ENCODE assay signal across 21 cellular contexts in genomic region chr1:155077346-155077745, GRCh38. TPM values are rescaled to one million over a fixed set of nuclear protein-coding genes. Genes with fewer than 3 reads are reported as not detected.
DNase-seq lines count a peak whose midpoint lies in the region; ATAC-seq and TF ChIP-seq lines count a peak whose summit lies in the region.
"Had no signal": no experiment of that assay in that cellular context is flagged by ENCODE, and none has a peak within 500 bp of the region (broad histone marks: within the 10 kb centered on the region; RNA-seq: fewer than 3 reads in every experiment).

No MANE protein-coding gene starts in this region.

- peaks cover 19% of the 10 kb centered on the region for H3K27me3 Mint-ChIP-seq in CD4-positive, alpha-beta T cell
- H3K27me3 Mint-ChIP-seq in endodermal cell (ENCODE audit: insufficient read depth): peaks cover 82% of the 10 kb centered on the region
- H3K27me3 Mint-ChIP-seq in neural progenitor cell (ENCODE audit: insufficient read depth, low read depth): peaks cover 32% of the 10 kb centered on the region

- POLR2A ChIA-PET in CD4-positive, alpha-beta T cell (lab: Charles Lee): interaction anchor here (2.6 kb wide), 1 partner anchor 26 kb away, joined by 6 read pairs; the partner anchor contains the start of gene ADAM15

- peaks cover 25% of the 10 kb centered on the region for H3K27me3 ChIP-seq in CD4-positive, alpha-beta T cell (ENCODE audit: control insufficient read depth, insufficient read depth, low read length)
- peaks cover 50% of the 10 kb centered on the region for H3K27me3 ChIP-seq in KMS-11 (ENCODE audit: insufficient read depth, low read depth)
- peaks cover 52% of the 10 kb centered on the region for H3K27me3 ChIP-seq in endodermal cell (ENCODE audit: control insufficient read depth, insufficient read depth, low read length, poor library complexity, severe bottlenecking)
- H3K27me3 ChIP-seq in neural progenitor cell: peaks cover 78% of the 10 kb centered on the region

- H3K4me3 ChIP-seq in KMS-11 (IDR thresholded peaks at IDR 0.05; ENCODE audit: insufficient read depth, low read depth, low read length): no peak overlapping the region
- no peak overlapping the region for H3K4me3 ChIP-seq in endodermal cell (ENCODE audit: low read length)
- no peak overlapping the region for H3K4me3 ChIP-seq in neural progenitor cell
- H3K4me3 ChIP-seq in lower leg skin (ENCODE audit: low read depth, poor library complexity, severe bottlenecking): no peak overlapping the region

- peaks cover 63% of the 10 kb centered on the region for H3F3A ChIP-seq in neural progenitor cell (ENCODE audit: low read depth)

- H4K20me1 ChIP-seq in KMS-11 (ENCODE audit: insufficient read depth) (no peaks in the 10 kb centered on the region), neural progenitor cell (ENCODE audit: low read depth) (peaks cover 11% of the 10 kb centered on the region)

- TF ChIP-seq POLR2A in lower leg skin (IDR thresholded peaks at IDR 0.05): no peak

- DNase-seq in CD4-positive, alpha-beta T cell: no peak
- peak; percentile 66 for DNase-seq in endodermal cell
- DNase-seq in neural progenitor cell (ENCODE audit: low spot score): no peak
- DNase-seq in lower leg skin (ENCODE audit: low spot score in 2 of 2): no peak
- no peak for DNase-seq in NCI-H2171 (lab: John Stamatoyannopoulos, UW)
- no peak for DNase-seq in hypothalamus (lab: John Stamatoyannopoulos, UW)
- DNase-seq: AML-193; cortex of kidney; DMS79 treated with DMSO at 0.1 percent for 48 hours; KG1; occipital lobe; SHP77 treated with DMSO at 0.1 percent for 48 hours; stimulated activated CD4-positive, alpha-beta T cell treated with anti-CD3 and anti-CD28 coated beads, Interleukin-2, amount 100 ng/mL, for 48 hours had no signal

- H2AFZ ChIP-seq in KMS-11 (ENCODE audit: low read depth): no peak overlapping the region
- no peak overlapping the region for H2AFZ ChIP-seq in neural progenitor cell (replicated peaks)

- H3K9me3 ChIP-seq in CD4-positive, alpha-beta T cell (ENCODE audit: control insufficient read depth, low read length): no peaks in the 10 kb centered on the region
- H3K9me3 ChIP-seq in endodermal cell (ENCODE audit: control insufficient read depth, low read length): no peaks in the 10 kb centered on the region
- H3K9me3 ChIP-seq in neural progenitor cell (ENCODE audit: low read depth): no peaks in the 10 kb centered on the region

- H3K4me2 ChIP-seq in KMS-11 (peak overlapping the region; percentile 3; the same call in 1 of the 2 replicates), neural progenitor cell (no peak overlapping the region)

- intact Hi-C loops in CD4-positive, alpha-beta T cell (cut with DNase I, micrococcal nuclease): loop anchor here in 1 of 2 experiments (1.0 kb wide), 1 partner anchor 10 kb away; no protein-coding TSS in a partner anchor
- intact Hi-C loops in lower leg skin (cut with DNase I; ENCODE audit: low total_unique reads): no loop called here

- H3K36me3 ChIP-seq in KMS-11 (ENCODE audit: insufficient read depth): no peaks in the 10 kb centered on the region
- no peaks in the 10 kb centered on the region for H3K36me3 ChIP-seq in endodermal cell (ENCODE audit: control insufficient read depth, insufficient read depth, low read length)
- H3K36me3 ChIP-seq in neural progenitor cell: no peaks in the 10 kb centered on the region

- 82% methylated on average over 3 of the region's 3 CpGs; no CpG with 5 or more reads in 1 of the 2 experiments for WGBS in endodermal cell (ENCODE audit: insufficient coverage in 1 of 2, insufficient read length in 1 of 2), 2 experiments
- WGBS in lower leg skin, 2 donors: 86 to 93% methylated on average over 3 of the region's 3 CpGs

- H3K9ac ChIP-seq in KMS-11 (no peak overlapping the region), endodermal cell (ENCODE audit: extremely low read depth, low read length, poor library complexity, severe bottlenecking) (no peak overlapping the region), neural progenitor cell (no peak overlapping the region)

- no peak for TF ChIP-seq CTCF in CD4-positive, alpha-beta T cell (IDR thresholded peaks at IDR 0.05)
- TF ChIP-seq CTCF in KMS-11 (conservative IDR thresholded peaks at IDR 0.05; ENCODE audit: low read depth, low read length) (no peak), endodermal cell (conservative IDR thresholded peaks at IDR 0.05) (no peak), neural progenitor cell (IDR thresholded peaks at IDR 0.05) (no peak), lower leg skin (IDR thresholded peaks at IDR 0.05) (no peak)

- H3K27ac Mint-ChIP-seq in CD4-positive, alpha-beta T cell: peak overlapping the region; percentile 5
- H3K27ac Mint-ChIP-seq in endodermal cell (no peak overlapping the region), neural progenitor cell (peak overlapping the region; percentile 35)
- H3K27ac Mint-ChIP-seq: memory B cell; T-helper 2 cell treated with Interferon-gamma antibody and Interleukin-4, amounts not matched to agents 5 μg/mL and 100 μg/mL, for 36 hours had no signal

- H3K9me3 Mint-ChIP-seq in CD4-positive, alpha-beta T cell: no peaks in the 10 kb centered on the region
- no peaks in the 10 kb centered on the region for H3K9me3 Mint-ChIP-seq in endodermal cell
- no peaks in the 10 kb centered on the region for H3K9me3 Mint-ChIP-seq in neural progenitor cell
- H3K9me3 Mint-ChIP-seq: memory B cell; T-helper 2 cell treated with Interferon-gamma antibody and Interleukin-4, amounts not matched to agents 5 μg/mL and 100 μg/mL, for 36 hours had no signal

- CTCF ChIA-PET in CD4-positive, alpha-beta T cell (lab: Charles Lee): interaction anchor here (1.0 to 1.5 kb wide), 3 partner anchors 15 to 78 kb away, joined by 3 to 5 read pairs (median 3); partner anchors contain the start of gene ADAM15

- H3K4me1 ChIP-seq in KMS-11 (ENCODE audit: low read depth, poor library complexity, severe bottlenecking): peaks cover 57% of the 10 kb centered on the region
- no peaks in the 10 kb centered on the region for H3K4me1 ChIP-seq in endodermal cell (ENCODE audit: control insufficient read depth, insufficient read depth, low read length)
- peaks cover 28% of the 10 kb centered on the region for H3K4me1 ChIP-seq in neural progenitor cell

- no peak for ATAC-seq in CD4-positive, alpha-beta T cell (ENCODE audit: poor library complexity)
- ATAC-seq in HG03342 (IDR thresholded peaks at IDR 0.05; ENCODE audit: unreplicated experiment): no peak
- ATAC-seq: activated CD4-positive, CD25-positive, alpha-beta regulatory T cell treated with anti-CD3 and anti-CD28 coated beads, Interleukin-2, amount 50 U/mL, for 24 hours; sciatic nerve had no signal

- no peaks in the 10 kb centered on the region for H3K36me3 Mint-ChIP-seq in CD4-positive, alpha-beta T cell (ENCODE audit: low read depth)
- H3K36me3 Mint-ChIP-seq in endodermal cell (ENCODE audit: low read depth) (no peaks in the 10 kb centered on the region), neural progenitor cell (no peaks in the 10 kb centered on the region)
- H3K36me3 Mint-ChIP-seq: memory B cell had no signal

- H3K4me1 Mint-ChIP-seq in CD4-positive, alpha-beta T cell (ENCODE audit: low read depth): peaks cover 52% of the 10 kb centered on the region
- peaks cover 30% of the 10 kb centered on the region for H3K4me1 Mint-ChIP-seq in endodermal cell
- peaks cover 47% of the 10 kb centered on the region for H3K4me1 Mint-ChIP-seq in neural progenitor cell

- H3K79me2 ChIP-seq in KMS-11 (ENCODE audit: insufficient read depth, low read depth) (no peaks in the 10 kb centered on the region), neural progenitor cell (ENCODE audit: low read depth) (no peaks in the 10 kb centered on the region)

- no peak overlapping the region for H3K27ac ChIP-seq in CD4-positive, alpha-beta T cell (ENCODE audit: low read depth, low read length)
- H3K27ac ChIP-seq in KMS-11 (no peak overlapping the region), endodermal cell (ENCODE audit: low read depth, low read length) (no peak overlapping the region), neural progenitor cell (no peak overlapping the region)

- H3K4me3 Mint-ChIP-seq in CD4-positive, alpha-beta T cell: peak overlapping the region; percentile 30
- H3K4me3 Mint-ChIP-seq in endodermal cell: no peak overlapping the region
- H3K4me3 Mint-ChIP-seq in neural progenitor cell: peak overlapping the region; percentile 94
- H3K4me3 Mint-ChIP-seq: memory B cell; T-helper 2 cell treated with Interferon-gamma antibody and Interleukin-4, amounts not matched to agents 5 μg/mL and 100 μg/mL, for 36 hours had no signal

RNA-seq across cellular contexts. Expression of gene EFNA3, which starts 1.3 kb away (rescaled TPM):
- total RNA-seq in CD4-positive, alpha-beta T cell: under 1 TPM; 0.22 to 0.47 TPM
- 1 to 10 TPM; 3.1 to 6.0 TPM for total RNA-seq in endodermal cell
- polyA plus RNA-seq in endodermal cell (2013, experiment 1 of 2): 19.9 TPM
- polyA plus RNA-seq in endodermal cell (2013, experiment 2 of 2): 19.0 TPM
- total RNA-seq in neural progenitor cell (ENCODE audit: low replicate concordance): 4.0 and 9.6 TPM in 2 replicates
- total RNA-seq in lower leg skin: 100 to 1,000 TPM; 111 to 150 (median 129) TPM

RNA-seq across cellular contexts. Expression of gene EFNA4, which starts 13.8 kb away (rescaled TPM):
- total RNA-seq in CD4-positive, alpha-beta T cell: 1 to 10 TPM; 2.4 to 3.3 TPM
- total RNA-seq in endodermal cell (10 to 100 TPM; 15.9 to 17.9 TPM), neural progenitor cell (ENCODE audit: low replicate concordance) (10.7 and 18.4 TPM in 2 replicates), lower leg skin (10 to 100 TPM; 29.5 to 66.6 (median 52.9) TPM)
- polyA plus RNA-seq in endodermal cell (2013, experiment 1 of 2): 30.7 TPM
- polyA plus RNA-seq in endodermal cell (2013, experiment 2 of 2): 29.6 TPM

RNA-seq across cellular contexts. Expression of gene ADAM15, which starts 26.2 kb away (rescaled TPM):
- 10 to 100 TPM; 17.2 to 20.1 TPM for total RNA-seq in CD4-positive, alpha-beta T cell
- total RNA-seq in endodermal cell (10 to 100 TPM; 13.4 to 16.5 TPM), neural progenitor cell (ENCODE audit: low replicate concordance) (15.7 and 44.9 TPM in 2 replicates), lower leg skin (100 to 1,000 TPM; 232 to 289 (median 279) TPM)
- polyA plus RNA-seq in endodermal cell (2013, experiment 1 of 2): 26.5 TPM
- 27.3 TPM for polyA plus RNA-seq in endodermal cell (2013, experiment 2 of 2)

RNA-seq across cellular contexts. Expression of gene DCST1, which starts 43.7 kb away (rescaled TPM):
- under 1 TPM; 0.33 to 0.39 TPM for total RNA-seq in CD4-positive, alpha-beta T cell
- total RNA-seq in endodermal cell (not detected), neural progenitor cell (ENCODE audit: low replicate concordance) (not detected in 2 replicates), lower leg skin (1 to 10 TPM in 2 of 4 donors, under 1 TPM in 2; 0.38 to 3.6 (median 0.87) TPM)
- not detected for polyA plus RNA-seq in endodermal cell (2013, experiment 1 of 2)
- not detected for polyA plus RNA-seq in endodermal cell (2013, experiment 2 of 2)
- total RNA-seq: astrocyte, glomerular endothelial cell, occipital lobe had no signal

RNA-seq across cellular contexts. Expression of gene DCST2, which starts 43.8 kb away (rescaled TPM):
- 1 to 10 TPM; 1.4 to 2.2 TPM for total RNA-seq in CD4-positive, alpha-beta T cell
- total RNA-seq in endodermal cell (1 to 10 TPM in 1 of 2 donors, under 1 TPM in 1; 0.44 to 2.0 TPM), neural progenitor cell (ENCODE audit: low replicate concordance) (1.8 and 2.0 TPM in 2 replicates), lower leg skin (10 to 100 TPM in 1 of 4 donors, 1 to 10 TPM in 3; 3.8 to 11.5 (median 6.3) TPM)
- 4.1 TPM for polyA plus RNA-seq in endodermal cell (2013, experiment 1 of 2)
- polyA plus RNA-seq in endodermal cell (2013, experiment 2 of 2): 3.4 TPM

Comparison
In these comparisons a context has a peak if more than half of its experiments do, and no peak if none do; other contexts are left out.
1. RNA of gene EFNA3, which starts 1.3 kb away (total RNA-seq): 111 to 150 TPM in lower leg skin; 3.1 to 6.0 TPM in endodermal cell, 4.0 to 9.6 TPM in neural progenitor cell and 0.22 to 0.47 TPM in CD4-positive, alpha-beta T cell; every median in the first group is over 10 times any median in the second.